Comparison of ENCODE assay signal across 1 cellular context in genomic region chr2:196962325-196962724, GRCh38.
TF ChIP-seq lines count a peak whose summit lies in the region.

No MANE protein-coding gene starts in this region.

TF ChIP-seq in WTC11, 78 proteins besides CTCF, POLR2A, EP300 and RAD21 (continued from another document):
- TF ChIP-seq, protein P1, sequence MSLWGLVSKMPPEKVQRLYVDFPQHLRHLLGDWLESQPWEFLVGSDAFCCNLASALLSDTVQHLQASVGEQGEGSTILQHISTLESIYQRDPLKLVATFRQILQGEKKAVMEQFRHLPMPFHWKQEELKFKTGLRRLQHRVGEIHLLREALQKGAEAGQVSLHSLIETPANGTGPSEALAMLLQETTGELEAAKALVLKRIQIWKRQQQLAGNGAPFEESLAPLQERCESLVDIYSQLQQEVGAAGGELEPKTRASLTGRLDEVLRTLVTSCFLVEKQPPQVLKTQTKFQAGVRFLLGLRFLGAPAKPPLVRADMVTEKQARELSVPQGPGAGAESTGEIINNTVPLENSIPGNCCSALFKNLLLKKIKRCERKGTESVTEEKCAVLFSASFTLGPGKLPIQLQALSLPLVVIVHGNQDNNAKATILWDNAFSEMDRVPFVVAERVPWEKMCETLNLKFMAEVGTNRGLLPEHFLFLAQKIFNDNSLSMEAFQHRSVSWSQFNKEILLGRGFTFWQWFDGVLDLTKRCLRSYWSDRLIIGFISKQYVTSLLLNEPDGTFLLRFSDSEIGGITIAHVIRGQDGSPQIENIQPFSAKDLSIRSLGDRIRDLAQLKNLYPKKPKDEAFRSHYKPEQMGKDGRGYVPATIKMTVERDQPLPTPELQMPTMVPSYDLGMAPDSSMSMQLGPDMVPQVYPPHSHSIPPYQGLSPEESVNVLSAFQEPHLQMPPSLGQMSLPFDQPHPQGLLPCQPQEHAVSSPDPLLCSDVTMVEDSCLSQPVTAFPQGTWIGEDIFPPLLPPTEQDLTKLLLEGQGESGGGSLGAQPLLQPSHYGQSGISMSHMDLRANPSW (CRISPR knock-in tag; conservative IDR thresholded peaks at IDR 0.05; ENCODE audit: low read depth): no peak
- TF ChIP-seq, protein P2, sequence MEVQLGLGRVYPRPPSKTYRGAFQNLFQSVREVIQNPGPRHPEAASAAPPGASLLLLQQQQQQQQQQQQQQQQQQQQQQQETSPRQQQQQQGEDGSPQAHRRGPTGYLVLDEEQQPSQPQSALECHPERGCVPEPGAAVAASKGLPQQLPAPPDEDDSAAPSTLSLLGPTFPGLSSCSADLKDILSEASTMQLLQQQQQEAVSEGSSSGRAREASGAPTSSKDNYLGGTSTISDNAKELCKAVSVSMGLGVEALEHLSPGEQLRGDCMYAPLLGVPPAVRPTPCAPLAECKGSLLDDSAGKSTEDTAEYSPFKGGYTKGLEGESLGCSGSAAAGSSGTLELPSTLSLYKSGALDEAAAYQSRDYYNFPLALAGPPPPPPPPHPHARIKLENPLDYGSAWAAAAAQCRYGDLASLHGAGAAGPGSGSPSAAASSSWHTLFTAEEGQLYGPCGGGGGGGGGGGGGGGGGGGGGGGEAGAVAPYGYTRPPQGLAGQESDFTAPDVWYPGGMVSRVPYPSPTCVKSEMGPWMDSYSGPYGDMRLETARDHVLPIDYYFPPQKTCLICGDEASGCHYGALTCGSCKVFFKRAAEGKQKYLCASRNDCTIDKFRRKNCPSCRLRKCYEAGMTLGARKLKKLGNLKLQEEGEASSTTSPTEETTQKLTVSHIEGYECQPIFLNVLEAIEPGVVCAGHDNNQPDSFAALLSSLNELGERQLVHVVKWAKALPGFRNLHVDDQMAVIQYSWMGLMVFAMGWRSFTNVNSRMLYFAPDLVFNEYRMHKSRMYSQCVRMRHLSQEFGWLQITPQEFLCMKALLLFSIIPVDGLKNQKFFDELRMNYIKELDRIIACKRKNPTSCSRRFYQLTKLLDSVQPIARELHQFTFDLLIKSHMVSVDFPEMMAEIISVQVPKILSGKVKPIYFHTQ (CRISPR knock-in tag; IDR thresholded peaks at IDR 0.05): no peak
